Comparison of ENCODE assay signal across 10 cellular contexts in genomic region chr5:138065102-138065501, GRCh38. TPM values are rescaled to one million over a fixed set of nuclear protein-coding genes. Genes with fewer than 3 reads are reported as not detected.
DNase-seq lines count a peak whose midpoint lies in the region; ATAC-seq and TF ChIP-seq lines count a peak whose summit lies in the region.
"Had no signal": no experiment of that assay in that cellular context is flagged by ENCODE, and none has a peak within 500 bp of the region (broad histone marks: within the 10 kb centered on the region; RNA-seq: fewer than 3 reads in every experiment).

No MANE protein-coding gene starts in this region.

- H3K9me2 ChIP-seq in SU-DHL-6 (replicated peaks; ENCODE audit: insufficient read depth, low read length) = no peaks in the 10 kb centered on the region
- H3K9me2 ChIP-seq in hepatocyte (replicated peaks; ENCODE audit: insufficient read depth) = no peaks in the 10 kb centered on the region

- no peak overlapping the region for H3K27ac ChIP-seq in SU-DHL-6 (ENCODE audit: low read depth, low read length)
- no peak overlapping the region for H3K27ac ChIP-seq in hepatocyte
- H3K27ac ChIP-seq: GM23248 had no signal

- no peaks in the 10 kb centered on the region for H3F3A ChIP-seq in SU-DHL-6 (ENCODE audit: insufficient read depth)

- H3K4me3 ChIP-seq in BE2C (ENCODE audit: low read depth, low read length) (no peak overlapping the region), GM12865 (ENCODE audit: low read depth, low read length) (no peak overlapping the region), SU-DHL-6 (ENCODE audit: insufficient read depth, low read length, poor library complexity, severe bottlenecking) (no peak overlapping the region), hepatocyte (no peak overlapping the region)
- H3K4me3 ChIP-seq: GM23248 had no signal

- H3K4me1 ChIP-seq in BE2C (no peaks in the 10 kb centered on the region), hepatocyte (ENCODE audit: insufficient read depth) (no peaks in the 10 kb centered on the region)

- ATAC-seq in HG02938 (IDR thresholded peaks at IDR 0.05; ENCODE audit: unreplicated experiment) (no peak), GM21717 (IDR thresholded peaks at IDR 0.05; ENCODE audit: unreplicated experiment) (no peak)

- H2AFZ ChIP-seq in SU-DHL-6 (ENCODE audit: low read depth, low read length, severe bottlenecking) (no peak overlapping the region), hepatocyte (no peak overlapping the region)
- H2AFZ ChIP-seq: GM23248 had no signal

- H3K79me2 ChIP-seq in SU-DHL-6 (ENCODE audit: insufficient read depth, low read length) (no peaks in the 10 kb centered on the region), hepatocyte (no peaks in the 10 kb centered on the region)

- H3K9ac ChIP-seq in SU-DHL-6 (ENCODE audit: low read length) = no peak overlapping the region
- H3K9ac ChIP-seq: GM23248 had no signal

- H3K4me2 ChIP-seq in SU-DHL-6 (ENCODE audit: low read depth, low read length, poor library complexity, severe bottlenecking) = no peak overlapping the region
- no peak overlapping the region for H3K4me2 ChIP-seq in hepatocyte

- H3K9me3 ChIP-seq in BE2C (no peaks in the 10 kb centered on the region), SU-DHL-6 (ENCODE audit: insufficient read depth, low read length) (no peaks in the 10 kb centered on the region), hepatocyte (ENCODE audit: low read depth) (no peaks in the 10 kb centered on the region)

- TF ChIP-seq CTCF in BE2C (IDR thresholded peaks at IDR 0.05; ENCODE audit: low read depth, low read length) = peak; percentile 55
- TF ChIP-seq CTCF in GM12865 (IDR thresholded peaks at IDR 0.05; ENCODE audit: insufficient read depth, low read depth, low read length, missing control alignments) = peak; percentile 59
- peak; percentile 42 for TF ChIP-seq CTCF in SU-DHL-6 (IDR thresholded peaks at IDR 0.05; ENCODE audit: insufficient read depth, low read length, poor library complexity, severe bottlenecking)
- TF ChIP-seq CTCF in hepatocyte (IDR thresholded peaks at IDR 0.05; ENCODE audit: poor library complexity) = peak; percentile 12

- H3K27me3 ChIP-seq in BE2C (no peaks in the 10 kb centered on the region), SU-DHL-6 (ENCODE audit: low read length) (no peaks in the 10 kb centered on the region), hepatocyte (no peaks in the 10 kb centered on the region)

- WGBS in hepatocyte (ENCODE audit: low lambda C conversion rate, missing lambda C conversion rate) = 73% methylated on average over 5 of the region's 5 CpGs

- H4K20me1 ChIP-seq in SU-DHL-6 (ENCODE audit: low read depth, low read length) (no peaks in the 10 kb centered on the region), hepatocyte (ENCODE audit: insufficient read depth, poor library complexity, severe bottlenecking) (no peaks in the 10 kb centered on the region)

- no peaks in the 10 kb centered on the region for H3K36me3 ChIP-seq in BE2C
- no peaks in the 10 kb centered on the region for H3K36me3 ChIP-seq in SU-DHL-6 (ENCODE audit: low read length)
- no peaks in the 10 kb centered on the region for H3K36me3 ChIP-seq in hepatocyte (replicated peaks; ENCODE audit: insufficient read depth, low read depth)

- DNase-seq in BE2C = peak; percentile 33
- peak; percentile 41 for DNase-seq in GM12865 (ENCODE audit: low read depth)
- DNase-seq in hepatocyte (ENCODE audit: low spot score) = no peak
- no peak for DNase-seq in GM03348 (ENCODE audit: low spot score)
- no peak for DNase-seq in cerebellar cortex (ENCODE audit: low spot score)
- DNase-seq: NCI-H446 treated with DMSO at 0.1 percent for 48 hours had no signal

RNA-seq across cellular contexts. Expression of gene WNT8A, which starts 18.7 kb away (rescaled TPM):
- polyA plus RNA-seq in BE2C (2012; ENCODE audit: insufficient read depth, insufficient read length, low read depth) = not detected
- total RNA-seq in hepatocyte = not detected in 2 replicates
- not detected in 2 replicates for polyA plus RNA-seq in hepatocyte
- total RNA-seq: GM23248 had no signal
- polyA plus RNA-seq: GM23248 had no signal

RNA-seq across cellular contexts. Expression of gene FAM13B, which starts 32.2 kb away (rescaled TPM):
- polyA plus RNA-seq in BE2C (2012; ENCODE audit: insufficient read depth, insufficient read length, low read depth) = 7.1 TPM
- 19.6 and 22.7 TPM in 2 replicates for total RNA-seq in hepatocyte
- polyA plus RNA-seq in hepatocyte = 8.1 and 9.4 TPM in 2 replicates

Comparison
In these comparisons a context has a peak if more than half of its experiments do, and no peak if none do; other contexts are left out.
1. DNase-seq: peak in BE2C (single experiment) and GM12865 (single experiment); none in hepatocyte (single experiment), GM03348 (single experiment) and cerebellar cortex (single experiment).
2. Peak in every context shown above with its lines, with median percentiles within 50 percentile points of each other: CTCF ChIP-seq.